In the genomic region with DNA sequence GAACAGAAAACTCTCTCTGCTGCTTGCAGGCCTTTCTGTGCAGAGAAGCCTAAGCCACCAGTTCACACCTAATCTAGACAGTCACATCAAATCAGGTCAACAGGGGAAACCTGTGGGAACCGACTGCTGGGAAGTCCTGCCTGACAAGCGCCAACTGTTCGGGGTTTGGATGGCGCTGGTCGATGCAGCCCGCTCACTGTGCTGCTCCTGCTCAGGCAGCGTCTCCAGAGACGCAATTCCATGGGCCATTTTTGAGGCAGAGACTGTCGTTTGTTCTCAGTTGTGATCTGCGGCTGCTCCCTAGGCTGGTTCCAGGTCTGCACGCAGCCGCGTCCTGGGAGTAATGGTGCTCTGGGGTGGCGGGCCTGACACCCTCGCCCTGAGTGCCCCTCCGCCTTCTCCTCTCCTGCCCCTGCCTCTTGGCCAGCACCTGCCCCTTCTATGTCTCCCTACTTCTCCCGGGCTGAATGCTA, we compare ENCODE assay signal across 20 cellular contexts. TPM values are rescaled to one million over a fixed set of nuclear protein-coding genes. Genes with fewer than 3 reads are reported as not detected.
"Had no signal": no experiment of that assay in that cellular context is flagged by ENCODE, and none has a peak within 500 bp of the region (broad histone marks: within the 10 kb centered on the region; RNA-seq: fewer than 3 reads in every experiment).

No MANE protein-coding gene starts in this region.

- H3K4me3 Mint-ChIP-seq: activated CD4-positive, alpha-beta T cell treated with anti-CD3 and anti-CD28 coated beads, Interleukin-2, amount 10 ng/mL, durations not matched to agents 24 days and 14 days; activated naive CD8-positive, alpha-beta T cell treated with anti-CD3 and anti-CD28 coated beads, Interleukin-2, amount 10 ng/mL, durations not matched to agents 7 days and 5 days; neural crest cell; T-helper 2 cell treated with Interferon-gamma antibody and Interleukin-4, amounts not matched to agents 5 μg/mL and 100 μg/mL, for 36 hours had no signal

- H3K27ac Mint-ChIP-seq: activated CD4-positive, alpha-beta T cell treated with anti-CD3 and anti-CD28 coated beads, Interleukin-2, amount 10 ng/mL, durations not matched to agents 24 days and 14 days; activated naive CD8-positive, alpha-beta T cell treated with anti-CD3 and anti-CD28 coated beads, Interleukin-2, amount 10 ng/mL, durations not matched to agents 7 days and 5 days; T-helper 2 cell treated with Interferon-gamma antibody and Interleukin-4, amounts not matched to agents 5 μg/mL and 100 μg/mL, for 36 hours; type B pancreatic cell had no signal

- ATAC-seq: esophagus mucosa had no signal

- H3K27me3 ChIP-seq: brain microvascular endothelial cell, suprapubic skin had no signal

- H3K9me3 ChIP-seq: suprapubic skin had no signal

- DNase-seq: activated CD4-positive, alpha-beta T cell treated with anti-CD3 and anti-CD28 coated beads, Interleukin-2, amount 10 ng/mL, durations not matched to agents 24 days and 14 days; activated CD4-positive, CD25-positive, alpha-beta regulatory T cell; activated naive CD8-positive, alpha-beta T cell treated with anti-CD3 and anti-CD28 coated beads, Interleukin-2, amount 10 ng/mL, durations not matched to agents 7 days and 5 days; brain microvascular endothelial cell; midbrain; stimulated activated CD4-positive, alpha-beta T cell treated with anti-CD3 and anti-CD28 coated beads, Interleukin-4, amount 100 ng/mL, for 4 hours; stimulated activated CD8-positive, alpha-beta memory T cell treated with anti-CD3 and anti-CD28 coated beads, Interleukin-4, amount 100 ng/mL, for 48 hours; stimulated activated naive CD4-positive, alpha-beta T cell treated with Interleukin-2 at 50 U/mL for 16 hours; SW 1271 had no signal

- H3K27ac ChIP-seq: brain microvascular endothelial cell, skin epidermis, suprapubic skin had no signal

- H3K4me1 Mint-ChIP-seq: activated CD4-positive, alpha-beta T cell treated with anti-CD3 and anti-CD28 coated beads, Interleukin-2, amount 10 ng/mL, durations not matched to agents 24 days and 14 days had no signal

- H3K4me3 ChIP-seq: skin epidermis, suprapubic skin had no signal

- H3K36me3 ChIP-seq: brain microvascular endothelial cell, suprapubic skin had no signal

- H3K9me3 Mint-ChIP-seq: activated CD4-positive, alpha-beta T cell treated with anti-CD3 and anti-CD28 coated beads, Interleukin-2, amount 10 ng/mL, durations not matched to agents 24 days and 14 days; type B pancreatic cell had no signal

- H3K36me3 Mint-ChIP-seq: activated naive CD8-positive, alpha-beta T cell treated with anti-CD3 and anti-CD28 coated beads, Interleukin-2, amount 10 ng/mL, durations not matched to agents 7 days and 5 days; type B pancreatic cell had no signal

RNA-seq across cellular contexts. Expression of a gene that starts 1.4 kb away (rescaled TPM):
- total RNA-seq: activated CD4-positive, alpha-beta T cell treated with anti-CD3 and anti-CD28 coated beads, Interleukin-2, amount 10 ng/mL, durations not matched to agents 24 days and 14 days; activated naive CD8-positive, alpha-beta T cell treated with anti-CD3 and anti-CD28 coated beads, Interleukin-2, amount 10 ng/mL, durations not matched to agents 7 days and 5 days; glomerular endothelial cell; lung microvascular endothelial cell; SK-MEL-5 had no signal

RNA-seq across cellular contexts. Expression of a gene that starts 34.7 kb away (rescaled TPM):
- total RNA-seq: activated CD4-positive, alpha-beta T cell treated with anti-CD3 and anti-CD28 coated beads, Interleukin-2, amount 10 ng/mL, durations not matched to agents 24 days and 14 days; activated naive CD8-positive, alpha-beta T cell treated with anti-CD3 and anti-CD28 coated beads, Interleukin-2, amount 10 ng/mL, durations not matched to agents 7 days and 5 days; esophagus mucosa; glomerular endothelial cell; lung microvascular endothelial cell; myocyte; osteocyte; SK-MEL-5 had no signal
